In the genomic region with DNA sequence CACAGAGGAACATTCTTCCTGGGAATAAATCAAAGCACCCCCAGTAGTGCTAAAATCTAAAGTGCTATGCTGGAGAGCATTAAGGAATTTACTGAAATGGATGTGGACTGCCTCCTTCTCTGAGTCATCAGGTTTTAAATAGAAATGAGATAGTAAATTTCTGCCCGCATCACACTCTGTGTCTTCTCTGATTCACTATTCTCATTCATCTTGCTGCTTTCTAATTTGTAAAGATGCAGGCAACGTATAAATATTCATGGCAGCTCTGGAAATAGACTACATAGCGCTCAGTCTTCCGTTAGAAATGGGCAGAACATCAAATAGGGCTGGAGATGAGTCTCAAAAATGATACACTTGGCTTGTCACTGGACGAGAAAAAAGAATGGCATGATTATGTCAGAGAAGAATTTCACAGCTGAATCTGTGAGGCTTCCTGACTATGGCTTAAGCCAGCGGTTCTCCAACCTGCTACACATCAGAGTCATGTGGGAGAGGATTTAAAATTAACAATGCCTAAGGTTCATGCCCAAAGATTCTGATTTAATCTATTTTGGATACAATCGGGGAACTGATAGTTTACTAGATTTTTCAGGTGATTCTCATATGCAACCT, we compare ENCODE assay signal across 18 cellular contexts.
A peak's percentile ranks its signal among the peaks of the same experiment; 100 is the strongest.
DNase-seq lines count a peak whose midpoint lies in the region; ATAC-seq and TF ChIP-seq lines count a peak whose summit lies in the region.
"Had no signal": no experiment of that assay in that cellular context is flagged by ENCODE, and none has a peak within 500 bp of the region (broad histone marks: within the 10 kb centered on the region; RNA-seq: fewer than 3 reads in every experiment).

No MANE protein-coding gene starts in this region.

- no peak overlapping the region for H3K4me3 Mint-ChIP-seq in progenitor cell of endocrine pancreas (ENCODE audit: low read depth)
- H3K4me3 Mint-ChIP-seq: CD8-positive, alpha-beta memory T cell; nephron progenitor cell; stimulated activated naive CD8-positive, alpha-beta T cell treated with anti-CD3 and anti-CD28 coated beads, Interleukin-15, Interleukin-2, amounts not matched to agents 100 ng/mL and 50 ng/mL, for 24 hours had no signal

- no peak for ATAC-seq in PC-3
- ATAC-seq in foreskin keratinocyte = peak; percentile 61
- no peak for ATAC-seq in HG03439 (IDR thresholded peaks at IDR 0.05; ENCODE audit: unreplicated experiment)
- ATAC-seq: right lobe of liver had no signal

- no TSS peak for BruUV-seq in PC-3 (replicated peaks; lab: Mats Ljungman, UMichigan)

- no peaks in the 10 kb centered on the region for H3K9me2 ChIP-seq in PC-3 (replicated peaks; ENCODE audit: low read length)

- TF ChIP-seq CTCF in AG09309 (IDR thresholded peaks at IDR 0.05; ENCODE audit: control insufficient read depth, insufficient read depth, low read depth, low read length, missing control alignments) (no peak), PC-3 (conservative IDR thresholded peaks at IDR 0.05; ENCODE audit: low read depth, low read length) (no peak), foreskin keratinocyte (conservative IDR thresholded peaks at IDR 0.05) (no peak), progenitor cell of endocrine pancreas (IDR thresholded peaks at IDR 0.05; ENCODE audit: unreplicated experiment) (no peak)

- no peaks in the 10 kb centered on the region for H3K27me3 Mint-ChIP-seq in progenitor cell of endocrine pancreas
- H3K27me3 Mint-ChIP-seq: CD8-positive, alpha-beta memory T cell; stimulated activated naive CD8-positive, alpha-beta T cell treated with anti-CD3 and anti-CD28 coated beads, Interleukin-15, Interleukin-2, amounts not matched to agents 100 ng/mL and 50 ng/mL, for 24 hours had no signal

- DNase-seq in AG09309 (ENCODE audit: low read depth) (peak; percentile 7), PC-3 (peak; percentile 43), foreskin keratinocyte (peak in 1 of 2 donors; percentile 57), middle frontal gyrus (ENCODE audit: extremely low spot score, low spot score) (peak; percentile 44), SKM-1 treated with dmso at 0.1 percent for 144 hours (lab: John Stamatoyannopoulos, UW; ENCODE audit: unreplicated experiment) (no peak), iPS-NIHi11 (ENCODE audit: low spot score) (no peak), progenitor cell of endocrine pancreas (ENCODE audit: low spot score, unreplicated experiment) (no peak)
- DNase-seq: activated CD4-positive, alpha-beta T cell treated with anti-CD3 and anti-CD28 coated beads for 4 hours; activated gamma-delta T cell; CD8-positive, alpha-beta memory T cell; EL; NCI-H1694 treated with DMSO at 0.1 percent for 48 hours; NCI-H446; nephron progenitor cell; right lobe of liver; SJCRH30 had no signal

- H3K79me2 ChIP-seq in PC-3 (ENCODE audit: low read length) = no peaks in the 10 kb centered on the region

- H3K27ac ChIP-seq in PC-3 (ENCODE audit: low read length) = peak overlapping the region; percentile 88
- H3K27ac ChIP-seq in foreskin keratinocyte = no peak overlapping the region
- H3K27ac ChIP-seq: right lobe of liver, SJCRH30 had no signal

- H3K4me1 ChIP-seq in PC-3 (ENCODE audit: insufficient read depth, low read length) = peaks cover 22% of the 10 kb centered on the region
- no peaks in the 10 kb centered on the region for H3K4me1 ChIP-seq in foreskin keratinocyte
- H3K4me1 ChIP-seq: right lobe of liver, SJCRH30 had no signal

- H3K36me3 Mint-ChIP-seq in progenitor cell of endocrine pancreas (ENCODE audit: insufficient read depth) = no peaks in the 10 kb centered on the region
- H3K36me3 Mint-ChIP-seq: CD8-positive, alpha-beta memory T cell had no signal

- H2AFZ ChIP-seq in PC-3 (ENCODE audit: low read length) = peak overlapping the region; percentile 26; the same call in 1 of the 2 replicates

- H3K27ac Mint-ChIP-seq in progenitor cell of endocrine pancreas = no peak overlapping the region
- H3K27ac Mint-ChIP-seq: CD8-positive, alpha-beta memory T cell; nephron progenitor cell; stimulated activated naive CD8-positive, alpha-beta T cell treated with anti-CD3 and anti-CD28 coated beads, Interleukin-15, Interleukin-2, amounts not matched to agents 100 ng/mL and 50 ng/mL, for 24 hours had no signal

- H3K9me3 Mint-ChIP-seq in progenitor cell of endocrine pancreas (ENCODE audit: low read depth) = no peaks in the 10 kb centered on the region
- H3K9me3 Mint-ChIP-seq: nephron progenitor cell had no signal

- H3K27me3 ChIP-seq in PC-3 (ENCODE audit: low read length) = no peaks in the 10 kb centered on the region
- no peaks in the 10 kb centered on the region for H3K27me3 ChIP-seq in foreskin keratinocyte
- H3K27me3 ChIP-seq: right lobe of liver had no signal

- POLR2A ChIA-PET in PC-3 (lab: Charles Lee; ENCODE audit: unreplicated experiment) = no interaction called here

- H3K9me3 ChIP-seq in PC-3 (ENCODE audit: low read length) = no peaks in the 10 kb centered on the region
- H3K9me3 ChIP-seq: right lobe of liver, SJCRH30 had no signal

- intact Hi-C loops in PC-3 (cut with micrococcal nuclease) = no loop called here

- H4K20me1 ChIP-seq in PC-3 (ENCODE audit: low read length) = no peaks in the 10 kb centered on the region

- H3K36me3 ChIP-seq in PC-3 (ENCODE audit: low read depth, low read length) = no peaks in the 10 kb centered on the region
- H3K36me3 ChIP-seq: right lobe of liver, SJCRH30 had no signal

- H3K4me1 Mint-ChIP-seq in progenitor cell of endocrine pancreas (ENCODE audit: low read depth) = peaks cover 4% of the 10 kb centered on the region
- H3K4me1 Mint-ChIP-seq: CD8-positive, alpha-beta memory T cell; nephron progenitor cell had no signal

- no peak overlapping the region for H3K9ac ChIP-seq in PC-3 (ENCODE audit: low read length)

- no peaks in the 10 kb centered on the region for H3F3A ChIP-seq in PC-3 (ENCODE audit: low read length, unreplicated experiment)

- CTCF ChIA-PET in PC-3 (lab: Charles Lee) = no interaction called here

- peak overlapping the region; percentile 39; the same call in 1 of the 2 replicates for H3K4me2 ChIP-seq in PC-3 (ENCODE audit: low read length)

- H3K4me3 ChIP-seq in AG09309 (ENCODE audit: control insufficient read depth, low read depth, low read length) (no peak overlapping the region), PC-3 (ENCODE audit: low read length) (no peak overlapping the region)
- H3K4me3 ChIP-seq: right lobe of liver, SJCRH30 had no signal

Comparison
In these comparisons a context has a peak if more than half of its experiments do, and no peak if none do; other contexts are left out.
1. DNase-seq: peak in AG09309 (single experiment), PC-3 (single experiment) and middle frontal gyrus (single experiment); none in SKM-1 treated with dmso at 0.1 percent for 144 hours (single experiment), iPS-NIHi11 (single experiment) and progenitor cell of endocrine pancreas (single experiment).